9 cellular contexts compared by ENCODE assay signal in genomic region chr6:16409531-16410441, GRCh38.
DNase-seq lines count a peak whose midpoint lies in the region; ATAC-seq and TF ChIP-seq lines count a peak whose summit lies in the region.
"Had no signal": no experiment of that assay in that cellular context is flagged by ENCODE, and none has a peak within 500 bp of the region (broad histone marks: within the 10 kb centered on the region; RNA-seq: fewer than 3 reads in every experiment).

No MANE protein-coding gene starts in this region.

- H3K27ac ChIP-seq in DND-41 (ENCODE audit: low read length) (no peak overlapping the region), vagina (peak overlapping the region; percentile 6)

- H3K9ac ChIP-seq in DND-41 (ENCODE audit: low read depth, low read length): no peak overlapping the region

- H3K27me3 ChIP-seq in DND-41 (ENCODE audit: insufficient read depth, low read length, poor library complexity) (no peaks in the 10 kb centered on the region), vagina (no peaks in the 10 kb centered on the region)

- no peaks in the 10 kb centered on the region for H3K9me3 Mint-ChIP-seq in glutamatergic neuron (ENCODE audit: unreplicated experiment)
- H3K9me3 Mint-ChIP-seq: activated naive CD4-positive, alpha-beta T cell treated with anti-CD3 and anti-CD28 coated beads, Interleukin-2, amount 50 U/mL, for 24 hours had no signal

- peaks cover 3% of the 10 kb centered on the region for H3K36me3 Mint-ChIP-seq in glutamatergic neuron (ENCODE audit: unreplicated experiment)

- H3K4me2 ChIP-seq in DND-41 (ENCODE audit: insufficient read depth, low read length): no peak overlapping the region

- H3K4me1 Mint-ChIP-seq in glutamatergic neuron (ENCODE audit: low read depth, unreplicated experiment): peaks cover 11% of the 10 kb centered on the region

- H3K4me3 Mint-ChIP-seq in glutamatergic neuron (ENCODE audit: unreplicated experiment): no peak overlapping the region
- H3K4me3 Mint-ChIP-seq: activated naive CD4-positive, alpha-beta T cell treated with anti-CD3 and anti-CD28 coated beads, Interleukin-2, amount 50 U/mL, for 24 hours had no signal

- DNase-seq in DND-41: peak; percentile 24
- DNase-seq in RPMI8226: peak; percentile 68
- peak; percentile 53 for DNase-seq in activated naive CD4-positive, alpha-beta T cell treated with anti-CD3 and anti-CD28 coated beads, Interleukin-2, amount 50 U/mL, for 16 hours
- DNase-seq in glutamatergic neuron: peak; percentile 69
- peak; percentile 80 for DNase-seq in pons (ENCODE audit: low spot score)
- no peak for DNase-seq in vagina (ENCODE audit: extremely low spot score in 2 of 2)

- H4K20me1 ChIP-seq in DND-41 (ENCODE audit: insufficient read depth, low read length): no peaks in the 10 kb centered on the region

- no peak overlapping the region for H3K27ac Mint-ChIP-seq in glutamatergic neuron (ENCODE audit: unreplicated experiment)
- H3K27ac Mint-ChIP-seq: activated naive CD4-positive, alpha-beta T cell treated with anti-CD3 and anti-CD28 coated beads, Interleukin-2, amount 50 U/mL, for 24 hours had no signal

- H3K4me1 ChIP-seq in DND-41 (ENCODE audit: insufficient read depth, low read length) (no peaks in the 10 kb centered on the region), vagina (peaks cover 14% of the 10 kb centered on the region)

- no peak for ATAC-seq in DND-41 (ENCODE audit: insufficient read depth, low read depth)
- peak; percentile 48 for ATAC-seq in HG02973 (IDR thresholded peaks at IDR 0.05; ENCODE audit: unreplicated experiment)
- ATAC-seq in GM18519 (IDR thresholded peaks at IDR 0.05; ENCODE audit: low FRiP score, unreplicated experiment): no peak

- no peak for TF ChIP-seq POLR2A in vagina (IDR thresholded peaks at IDR 0.05)

- no peaks in the 10 kb centered on the region for H3K36me3 ChIP-seq in DND-41 (ENCODE audit: insufficient read depth, low read length)
- H3K36me3 ChIP-seq in vagina: no peaks in the 10 kb centered on the region

- H3K9me3 ChIP-seq in DND-41 (ENCODE audit: insufficient read depth, low read length, severe bottlenecking): no peaks in the 10 kb centered on the region
- H3K9me3 ChIP-seq in vagina: no peaks in the 10 kb centered on the region

- intact Hi-C loops in vagina (cut with DNase I): loop anchor here (5.0 to 10.0 kb wide), 2 partner anchors 72 to 355 kb away; partner anchors contain the start of gene ATXN1

- H3K4me3 ChIP-seq in DND-41 (ENCODE audit: low read depth in 1 of 2, low read length in 2 of 2) (no peak overlapping the region), vagina (no peak overlapping the region)

- TF ChIP-seq CTCF in DND-41 (IDR thresholded peaks at IDR 0.05; ENCODE audit: borderline replicate concordance, extremely low read depth, low read length, poor library complexity, severe bottlenecking) (peak; percentile 72), glutamatergic neuron (IDR thresholded peaks at IDR 0.05; ENCODE audit: partially characterized antibody, unreplicated experiment) (peak; percentile 80), vagina (IDR thresholded peaks at IDR 0.05) (peak; percentile 21 to 78 (median 64))

- no peaks in the 10 kb centered on the region for H3K27me3 Mint-ChIP-seq in glutamatergic neuron (ENCODE audit: unreplicated experiment)
- H3K27me3 Mint-ChIP-seq: activated naive CD4-positive, alpha-beta T cell treated with anti-CD3 and anti-CD28 coated beads, Interleukin-2, amount 50 U/mL, for 24 hours had no signal

- H2AFZ ChIP-seq in DND-41 (ENCODE audit: low read depth, low read length): no peak overlapping the region

- no peaks in the 10 kb centered on the region for H3K79me2 ChIP-seq in DND-41 (ENCODE audit: insufficient read depth, low read length)

Comparison
In these comparisons a context has a peak if more than half of its experiments do, and no peak if none do; other contexts are left out.
1. DNase-seq: peak in DND-41 (single experiment), RPMI8226 (single experiment), activated naive CD4-positive, alpha-beta T cell treated with anti-CD3 and anti-CD28 coated beads, Interleukin-2, amount 50 U/mL, for 16 hours (single experiment), glutamatergic neuron (single experiment) and pons (single experiment); none in vagina (0 of 2).
2. Peak in every context shown above with its lines, with median percentiles within 50 percentile points of each other: CTCF ChIP-seq.